In the genomic region with DNA sequence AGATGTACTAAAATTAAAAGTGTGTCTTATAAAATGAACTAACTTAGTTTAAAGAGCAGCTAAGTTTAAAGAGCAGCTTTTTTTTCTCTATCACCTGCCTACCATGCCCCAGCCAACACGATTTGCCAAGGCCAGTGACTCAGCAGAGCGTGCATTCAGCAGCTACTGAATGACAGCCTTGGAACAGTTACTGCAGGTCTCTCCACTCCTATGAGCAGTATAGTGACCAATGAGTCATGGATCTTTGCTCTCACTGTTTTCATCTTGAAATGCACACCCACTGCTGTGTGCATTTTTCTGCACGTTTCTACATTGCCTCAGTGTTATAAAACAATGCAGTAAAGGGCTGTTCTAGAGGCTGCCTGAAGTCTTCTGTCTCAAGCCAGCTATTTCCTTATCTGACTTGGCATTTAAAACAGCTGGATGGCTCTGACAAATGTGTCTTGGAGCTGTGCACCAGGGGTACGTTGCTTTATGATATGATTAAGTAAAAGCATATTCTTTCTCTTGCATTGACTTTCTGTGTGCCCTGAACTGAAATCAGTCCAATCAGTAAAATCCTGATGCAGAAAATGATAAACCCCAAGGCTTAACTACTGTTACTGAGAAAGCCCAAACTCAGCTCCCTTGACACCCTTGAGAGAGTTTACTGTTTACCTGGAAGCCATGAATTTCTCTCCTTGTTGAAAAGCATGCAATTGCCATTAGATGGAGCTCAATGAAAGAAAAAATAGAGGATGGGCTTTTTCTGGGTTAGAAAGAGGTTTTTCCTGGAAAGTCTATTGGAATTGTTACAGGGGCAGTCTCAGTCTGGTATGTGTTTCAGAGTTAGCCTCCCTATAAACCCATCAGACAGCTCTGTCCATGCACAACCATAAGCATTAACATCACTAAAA, we compare ENCODE assay signal across 9 cellular contexts.
DNase-seq lines count a peak whose midpoint lies in the region; ATAC-seq, FAIRE-seq and TF ChIP-seq lines count a peak whose summit lies in the region.
"Had no signal": no experiment of that assay in that cellular context is flagged by ENCODE, and none has a peak within 500 bp of the region (broad histone marks: within the 10 kb centered on the region; RNA-seq: fewer than 3 reads in every experiment).

No MANE protein-coding gene starts in this region.

- DNase-seq in COLO829 (ENCODE audit: low spot score) (peak; percentile 95), M059J (ENCODE audit: low read depth) (peak; percentile 83), caudate nucleus (lab: John Stamatoyannopoulos, UW) (peak in 39 of 61 donors; percentile 1 to 78 (median 23)), HepG2 (ENCODE audit: low spot score) (peak; percentile 58), ureter (ENCODE audit: low spot score) (peak; percentile 59), cerebellum (ENCODE audit: low spot score) (no peak)
- DNase-seq in CD8-positive, alpha-beta T cell = no peak
- no peak for DNase-seq in activated CD4-positive, alpha-beta T cell treated with anti-CD3 and anti-CD28 coated beads for 1 hour

- H3K36me3 Mint-ChIP-seq in CD8-positive, alpha-beta T cell = no peaks in the 10 kb centered on the region
- H3K36me3 Mint-ChIP-seq: activated naive CD8-positive, alpha-beta T cell had no signal

- H4K20me1 ChIP-seq in HepG2 (ENCODE audit: insufficient read depth, low read length) = no peaks in the 10 kb centered on the region

- no peak overlapping the region for H3K4me3 ChIP-seq in HepG2 (replicated peaks in 1 of 3; ENCODE audit: insufficient read depth in 1 of 3, low read depth in 2 of 3, low read length in 3 of 3)
- no peak overlapping the region for H3K4me3 ChIP-seq in CD8-positive, alpha-beta T cell (ENCODE audit: low read depth, low read length)

- no peak overlapping the region for H3K4me3 Mint-ChIP-seq in CD8-positive, alpha-beta T cell
- H3K4me3 Mint-ChIP-seq: activated naive CD8-positive, alpha-beta T cell had no signal

- H3K9ac ChIP-seq in HepG2 (ENCODE audit: insufficient read depth, low read depth, low read length) = no peak overlapping the region

- POLR2A ChIA-PET in HepG2 (lab: Yijun Ruan, JAX) = no interaction called here
- POLR2A ChIA-PET in CD8-positive, alpha-beta T cell (lab: Charles Lee) = interaction anchor here (0.6 kb wide), 1 partner anchor 1843 kb away, joined by 3 read pairs; no protein-coding TSS in a partner anchor

- 0 out of 2 replicates have a peak overlapping the region, but pooled peaks have one; percentile 9 for H3K4me2 ChIP-seq in HepG2 (ENCODE audit: low read depth, low read length)

- CTCF ChIA-PET in HepG2 (lab: Yijun Ruan, JAX; ENCODE audit: low intra/inter-chr PET ratio, low total read pairs) = no interaction called here
- CTCF ChIA-PET in CD8-positive, alpha-beta T cell (lab: Charles Lee) = no interaction called here

- no peaks in the 10 kb centered on the region for H3K4me1 Mint-ChIP-seq in CD8-positive, alpha-beta T cell (ENCODE audit: low read depth)

- no peaks in the 10 kb centered on the region for H3K27me3 ChIP-seq in HepG2 (ENCODE audit: control insufficient read depth in 1 of 2, insufficient read depth in 2 of 2, low read length in 2 of 2)
- no peaks in the 10 kb centered on the region for H3K27me3 ChIP-seq in CD8-positive, alpha-beta T cell (ENCODE audit: insufficient read depth, low read length)

- no peaks in the 10 kb centered on the region for H3K36me3 ChIP-seq in HepG2 (replicated peaks in 1 of 2; ENCODE audit: control insufficient read depth in 1 of 2, insufficient read depth in 2 of 2, low read length in 2 of 2)
- H3K36me3 ChIP-seq in CD8-positive, alpha-beta T cell (ENCODE audit: insufficient read depth, low read length) = no peaks in the 10 kb centered on the region

- ATAC-seq in HepG2 = peak; percentile 98
- no peak for ATAC-seq in CD8-positive, alpha-beta T cell

- H3K27me3 Mint-ChIP-seq in CD8-positive, alpha-beta T cell (ENCODE audit: low read depth) = peaks cover 6% of the 10 kb centered on the region

- no TSS peak for BruUV-seq in HepG2 (replicated peaks; lab: Mats Ljungman, UMichigan)

- TF ChIP-seq EP300 in HepG2 (IDR thresholded peaks at IDR 0.05; ENCODE audit: low read depth in 2 of 2, low read length in 2 of 2) (no peak), HepG2 (CRISPR knock-in tag; IDR thresholded peaks at IDR 0.05; ENCODE audit: borderline replicate concordance) (no peak)

- intact Hi-C loops in HepG2 (cut with micrococcal nuclease; ENCODE audit: unreplicated experiment) = loop anchor here (5.0 kb wide), 1 partner anchor 162 kb away; the partner anchor contains the start of gene TRMT10A
- intact Hi-C loops in CD8-positive, alpha-beta T cell (cut with DNase I, micrococcal nuclease) = no loop called here

- WGBS in HepG2 (ENCODE audit: low lambda C conversion rate) = 20% methylated on average over 4 of the region's 4 CpGs

- TF ChIP-seq CTCF in HepG2 (CRISPR knock-in tag; IDR thresholded peaks at IDR 0.05) = no peak
- no peak for TF ChIP-seq CTCF in CD8-positive, alpha-beta T cell (IDR thresholded peaks at IDR 0.05)

- no peaks in the 10 kb centered on the region for H3K9me3 ChIP-seq in HepG2 (ENCODE audit: low read length)
- H3K9me3 ChIP-seq in CD8-positive, alpha-beta T cell (ENCODE audit: low read length) = no peaks in the 10 kb centered on the region

- H3K9me3 Mint-ChIP-seq in CD8-positive, alpha-beta T cell = no peaks in the 10 kb centered on the region

- H3K27ac Mint-ChIP-seq in CD8-positive, alpha-beta T cell = no peak overlapping the region
- H3K27ac Mint-ChIP-seq: activated naive CD8-positive, alpha-beta T cell had no signal

- no peak for TF ChIP-seq RAD21 in HepG2 (CRISPR knock-in tag; IDR thresholded peaks at IDR 0.05)

- H3K4me1 ChIP-seq in HepG2 (ENCODE audit: insufficient read depth, low read length) = peaks cover 15% of the 10 kb centered on the region; the same call in 1 of the 2 replicates
- no peaks in the 10 kb centered on the region for H3K4me1 ChIP-seq in CD8-positive, alpha-beta T cell (ENCODE audit: insufficient read depth, low read length)

- TF ChIP-seq POLR2A in HepG2 (IDR thresholded peaks at IDR 0.05; ENCODE audit: insufficient read depth in 1 of 2, low read depth in 2 of 2, low read length in 2 of 2) = no peak

- in situ Hi-C loops in HepG2 (cut with HindIII; ENCODE audit: extremely low pct_ligation_motif_present, low pct_unique_long_range_greater_than_20kb) = no loop called here

- no peaks in the 10 kb centered on the region for H3K79me2 ChIP-seq in HepG2 (ENCODE audit: insufficient read depth, low read length)

- H3K27ac ChIP-seq in caudate nucleus (ENCODE audit: low read depth, low read length) = peak overlapping the region; percentile 6
- H3K27ac ChIP-seq in HepG2 (ENCODE audit: extremely low read length, insufficient read depth, low read length) = no peak overlapping the region
- no peak overlapping the region for H3K27ac ChIP-seq in CD8-positive, alpha-beta T cell (ENCODE audit: low read depth, low read length)

- no peak for FAIRE-seq in HepG2 (lab: Jason Lieb, UNC)

- H2AFZ ChIP-seq in HepG2 (ENCODE audit: low read length) = no peak overlapping the region

TF ChIP-seq in HepG2, 621 proteins besides CTCF, POLR2A, EP300 and RAD21 (continues in another document):
- TF ChIP-seq ZNF589 (CRISPR knock-in tag; conservative IDR thresholded peaks at IDR 0.05) = no peak
- no peak for TF ChIP-seq HDAC6 (IDR thresholded peaks at IDR 0.05; ENCODE audit: low read depth, low read length)
- no peak for TF ChIP-seq RAD51 (IDR thresholded peaks at IDR 0.05; ENCODE audit: borderline replicate concordance)
- TF ChIP-seq MYNN (CRISPR knock-in tag; IDR thresholded peaks at IDR 0.05; ENCODE audit: low read depth) = no peak
- no peak for TF ChIP-seq ARID2 (CRISPR knock-in tag; IDR thresholded peaks at IDR 0.05; ENCODE audit: borderline replicate concordance)
- no peak for TF ChIP-seq ZNF335 (CRISPR knock-in tag; IDR thresholded peaks at IDR 0.05)
- no peak for TF ChIP-seq CREBL2 (CRISPR knock-in tag; IDR thresholded peaks at IDR 0.05; ENCODE audit: borderline replicate concordance)
- TF ChIP-seq NR3C1 (CRISPR knock-in tag; IDR thresholded peaks at IDR 0.05) = no peak
- TF ChIP-seq SATB2 (CRISPR knock-in tag; IDR thresholded peaks at IDR 0.05) = no peak
- no peak for TF ChIP-seq GMEB2 (CRISPR knock-in tag; IDR thresholded peaks at IDR 0.05; ENCODE audit: low read depth)
- no peak for TF ChIP-seq ZNF598 (CRISPR knock-in tag; IDR thresholded peaks at IDR 0.05; ENCODE audit: borderline replicate concordance)
- no peak for TF ChIP-seq ZNF251 (CRISPR knock-in tag; IDR thresholded peaks at IDR 0.05)
- TF ChIP-seq ZNF260 (CRISPR knock-in tag; IDR thresholded peaks at IDR 0.05; ENCODE audit: borderline replicate concordance, low read depth) = no peak
- peak; percentile 46; the same call in 1 of the 2 replicates for TF ChIP-seq BHLHE40 (IDR thresholded peaks at IDR 0.05; ENCODE audit: low read length)
- TF ChIP-seq, protein P1, sequence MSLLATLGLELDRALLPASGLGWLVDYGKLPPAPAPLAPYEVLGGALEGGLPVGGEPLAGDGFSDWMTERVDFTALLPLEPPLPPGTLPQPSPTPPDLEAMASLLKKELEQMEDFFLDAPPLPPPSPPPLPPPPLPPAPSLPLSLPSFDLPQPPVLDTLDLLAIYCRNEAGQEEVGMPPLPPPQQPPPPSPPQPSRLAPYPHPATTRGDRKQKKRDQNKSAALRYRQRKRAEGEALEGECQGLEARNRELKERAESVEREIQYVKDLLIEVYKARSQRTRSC (CRISPR knock-in tag; IDR thresholded peaks at IDR 0.05; ENCODE audit: low read depth) = no peak
- TF ChIP-seq ZKSCAN1 (IDR thresholded peaks at IDR 0.05; ENCODE audit: low read length) = no peak

Comparison
In these comparisons a context has a peak if more than half of its experiments do, and no peak if none do; other contexts are left out.
1. DNase-seq: peak in COLO829 (single experiment), M059J (single experiment), caudate nucleus (39 of 61), HepG2 (single experiment) and ureter (single experiment); none in CD8-positive, alpha-beta T cell (0 of 7), activated CD4-positive, alpha-beta T cell treated with anti-CD3 and anti-CD28 coated beads for 1 hour (single experiment) and cerebellum (single experiment).